In genomic region chr5:56856779-56857178, GRCh38 we compare ENCODE assay signal across 18 cellular contexts. TPM values are rescaled to one million over a fixed set of nuclear protein-coding genes. Genes with fewer than 3 reads are reported as not detected.
A peak's percentile ranks its signal among the peaks of the same experiment; 100 is the strongest.
DNase-seq lines count a peak whose midpoint lies in the region; ATAC-seq and TF ChIP-seq lines count a peak whose summit lies in the region.
"Had no signal": no experiment of that assay in that cellular context is flagged by ENCODE, and none has a peak within 500 bp of the region (broad histone marks: within the 10 kb centered on the region; RNA-seq: fewer than 3 reads in every experiment).

No MANE protein-coding gene starts in this region.

- DNase-seq in heart right ventricle, result no peak
- DNase-seq in Right ventricle myocardium inferior (ENCODE audit: missing footprints), result no peak
- DNase-seq in MV-4-11 (lab: John Stamatoyannopoulos, UW), result peak; percentile 51
- no peak for DNase-seq in sciatic nerve (ENCODE audit: low spot score)
- DNase-seq in mucosa of descending colon, result no peak
- DNase-seq in anterior cingulate cortex (lab: John Stamatoyannopoulos, UW), result no peak
- DNase-seq in activated effector memory CD4-positive, alpha-beta T cell treated with anti-CD3 and anti-CD28 coated beads, Interleukin-2, amount 50 U/mL, for 16 hours, result no peak
- DNase-seq: activated CD4-positive, CD25-positive, alpha-beta regulatory T cell; DND-41; KG1; left ventricle myocardium inferior; NCI-H1417; NCI-H2107; NCI-H524 treated with DMSO at 0.1 percent for 48 hours; SIG-M5 had no signal

- peaks cover 37% of the 10 kb centered on the region for H3K4me1 Mint-ChIP-seq in dendritic cell treated with granulocyte-macrophage colony-stimulating factor and Interleukin-4, amounts not matched to agents 40 ng/mL and 50 ng/mL, for 4 days (ENCODE audit: low read depth)

- TF ChIP-seq CTCF in heart right ventricle (IDR thresholded peaks at IDR 0.05), result peak in 5 of 9 donors; percentile 21 to 38 (median 27)
- no peak for TF ChIP-seq CTCF in mucosa of descending colon (IDR thresholded peaks at IDR 0.05)

- H3K9me3 ChIP-seq in heart right ventricle, result no peaks in the 10 kb centered on the region
- no peaks in the 10 kb centered on the region for H3K9me3 ChIP-seq in mucosa of descending colon
- H3K9me3 ChIP-seq: left ventricle myocardium inferior, right atrium auricular region had no signal

- H3K36me3 ChIP-seq in heart right ventricle (peaks cover 0 to 46% (median 13%) of the 10 kb centered on the region in 9 donors), mucosa of descending colon (ENCODE audit: low read depth) (no peaks in the 10 kb centered on the region)
- H3K36me3 ChIP-seq: right atrium auricular region had no signal

- H3K4me3 Mint-ChIP-seq in dendritic cell treated with granulocyte-macrophage colony-stimulating factor and Interleukin-4, amounts not matched to agents 40 ng/mL and 50 ng/mL, for 4 days, result no peak overlapping the region
- H3K4me3 Mint-ChIP-seq: activated T-helper 1 cell treated with anti-CD3 and anti-CD28 coated beads, Interleukin-12 subunit alpha, Interleukin-12 subunit beta, Interleukin-2, Interleukin-4 antibody, amounts not matched to agents 30 ng/mL and 10 ng/mL and 1 ng/mL, durations not matched to agents 14 hours and 24 hours and 36 hours had no signal

- H3K27ac ChIP-seq in heart right ventricle, result no peak overlapping the region
- H3K27ac ChIP-seq: left ventricle myocardium inferior, right atrium auricular region had no signal

- intact Hi-C loops in heart right ventricle (cut with DNase I), result loop anchor here in 1 of 10 donors (5.0 kb wide), 1 partner anchor 584 kb away; no protein-coding TSS in a partner anchor
- intact Hi-C loops in Right ventricle myocardium inferior (cut with DNase I), result no loop called here
- intact Hi-C loops in dendritic cell treated with granulocyte-macrophage colony-stimulating factor and Interleukin-4, amounts not matched to agents 40 ng/mL and 50 ng/mL, for 4 days (cut with micrococcal nuclease), result no loop called here
- intact Hi-C loops in sciatic nerve (cut with DNase I), result no loop called here
- intact Hi-C loops in mucosa of descending colon (cut with DNase I, micrococcal nuclease), result no loop called here

- ATAC-seq in heart right ventricle, result peak in 2 of 8 donors; percentile 32 to 49
- ATAC-seq in Right ventricle myocardium inferior, result no peak
- peak; percentile 62 for ATAC-seq in sciatic nerve
- ATAC-seq in mucosa of descending colon, result no peak

- no peaks in the 10 kb centered on the region for H3K27me3 Mint-ChIP-seq in dendritic cell treated with granulocyte-macrophage colony-stimulating factor and Interleukin-4, amounts not matched to agents 40 ng/mL and 50 ng/mL, for 4 days

- peaks cover 41% of the 10 kb centered on the region for H3K36me3 Mint-ChIP-seq in dendritic cell treated with granulocyte-macrophage colony-stimulating factor and Interleukin-4, amounts not matched to agents 40 ng/mL and 50 ng/mL, for 4 days (ENCODE audit: low read depth)

- H3K4me3 ChIP-seq in heart right ventricle (no peak overlapping the region), mucosa of descending colon (no peak overlapping the region)
- H3K4me3 ChIP-seq: left ventricle myocardium inferior, right atrium auricular region had no signal

- H3K27me3 ChIP-seq in heart right ventricle, result no peaks in the 10 kb centered on the region
- H3K27me3 ChIP-seq: right atrium auricular region had no signal

- H3K4me1 ChIP-seq in heart right ventricle, result peaks cover 3 to 63% (median 54%) of the 10 kb centered on the region in 9 donors
- H3K4me1 ChIP-seq in mucosa of descending colon (ENCODE audit: low read depth), result peaks cover 12% of the 10 kb centered on the region

- H3K9me3 Mint-ChIP-seq in dendritic cell treated with granulocyte-macrophage colony-stimulating factor and Interleukin-4, amounts not matched to agents 40 ng/mL and 50 ng/mL, for 4 days, result no peaks in the 10 kb centered on the region
- H3K9me3 Mint-ChIP-seq: activated T-helper 1 cell treated with anti-CD3 and anti-CD28 coated beads, Interleukin-12 subunit alpha, Interleukin-12 subunit beta, Interleukin-2, Interleukin-4 antibody, amounts not matched to agents 30 ng/mL and 10 ng/mL and 1 ng/mL, durations not matched to agents 14 hours and 24 hours and 36 hours had no signal

- peak overlapping the region; percentile 60 for H3K27ac Mint-ChIP-seq in dendritic cell treated with granulocyte-macrophage colony-stimulating factor and Interleukin-4, amounts not matched to agents 40 ng/mL and 50 ng/mL, for 4 days
- H3K27ac Mint-ChIP-seq: activated T-helper 1 cell treated with anti-CD3 and anti-CD28 coated beads, Interleukin-12 subunit alpha, Interleukin-12 subunit beta, Interleukin-2, Interleukin-4 antibody, amounts not matched to agents 30 ng/mL and 10 ng/mL and 1 ng/mL, durations not matched to agents 14 hours and 24 hours and 36 hours had no signal

RNA-seq across cellular contexts. Expression of gene MAP3K1, which starts 41.4 kb away (rescaled TPM):
- total RNA-seq in heart right ventricle, result 10 to 100 TPM in 1 of 10 donors, 1 to 10 TPM in 9; 4.6 to 13.3 (median 6.5) TPM
- 1 to 10 TPM; 1.7 to 5.6 TPM for polyA plus RNA-seq in heart right ventricle
- 6.3 TPM for total RNA-seq in Right ventricle myocardium inferior
- total RNA-seq in sciatic nerve, result 28.4 TPM
- total RNA-seq in mucosa of descending colon, result 10 to 100 TPM; 11.1 to 12.2 (median 11.5) TPM

RNA-seq across cellular contexts. Expression of gene SETD9, which starts 52.6 kb away (rescaled TPM):
- total RNA-seq in heart right ventricle (10 to 100 TPM; 11.0 to 26.2 (median 16.8) TPM), Right ventricle myocardium inferior (15.9 TPM), sciatic nerve (8.2 TPM), mucosa of descending colon (10 to 100 TPM; 11.1 to 23.8 (median 18.9) TPM)
- 1 to 10 TPM; 6.8 to 8.5 TPM for polyA plus RNA-seq in heart right ventricle
